23 cellular contexts compared by ENCODE assay signal in the genomic region with DNA sequence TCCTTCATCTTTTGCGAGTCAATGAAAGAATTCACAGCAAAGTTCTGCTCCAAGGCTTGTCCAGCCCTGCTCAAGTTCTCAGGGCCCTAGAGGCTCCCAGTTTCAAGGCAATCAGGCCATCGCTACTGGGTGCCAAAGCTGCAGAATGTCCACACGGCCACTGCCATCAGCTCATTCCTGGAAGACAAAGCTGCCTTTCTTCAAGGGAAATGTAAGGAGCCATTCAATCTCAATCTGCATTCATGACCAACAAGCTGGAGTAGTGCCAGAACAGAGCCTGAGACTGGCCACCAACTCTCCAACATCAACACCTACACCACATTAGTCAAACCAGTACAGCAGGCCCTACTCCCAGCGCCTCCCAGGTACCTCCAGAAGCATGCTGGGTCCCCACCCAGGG.
DNase-seq lines count a peak whose midpoint lies in the region; ATAC-seq, FAIRE-seq and TF ChIP-seq lines count a peak whose summit lies in the region.
"Had no signal": no experiment of that assay in that cellular context is flagged by ENCODE, and none has a peak within 500 bp of the region (broad histone marks: within the 10 kb centered on the region; RNA-seq: fewer than 3 reads in every experiment).

No MANE protein-coding gene starts in this region.

- no peak for TF ChIP-seq POLR2A in K562 (conservative IDR thresholded peaks at IDR 0.05)
- TF ChIP-seq POLR2A in ovary (IDR thresholded peaks at IDR 0.05) = no peak

- intact Hi-C loops in Right ventricle myocardium superior (cut with DNase I) = no loop called here
- intact Hi-C loops in Right ventricle myocardium inferior (cut with DNase I) = no loop called here
- intact Hi-C loops in K562 (cut with micrococcal nuclease) = loop anchor here (5.0 to 10.0 kb wide), 2 partner anchors 452 to 1249 kb away; partner anchors contain the start of gene TXNL1
- intact Hi-C loops in ovary (cut with DNase I) = no loop called here

- POLR2A ChIA-PET in K562 (lab: Yijun Ruan, JAX) = no interaction called here

- TF ChIP-seq EP300 in K562 (IDR thresholded peaks at IDR 0.05; ENCODE audit: low read length) = no peak
- no peak for TF ChIP-seq EP300 in ovary (IDR thresholded peaks at IDR 0.05)

- in situ Hi-C loops in K562 (cut with MboI) = no loop called here

- H3K4me3 ChIP-seq in K562 (no peak overlapping the region), ovary (no peak overlapping the region)
- H3K4me3 ChIP-seq: BLaER1, esophagus squamous epithelium, left lung, neural progenitor cell, PC-9, suprapubic skin had no signal

- no peak for DNase-seq in Right ventricle myocardium superior
- DNase-seq in Right ventricle myocardium inferior (ENCODE audit: missing footprints) = no peak
- DNase-seq in K562 (ENCODE audit: extremely low read depth in 1 of 4, low spot score in 3 of 4) = peak in 1 of 4 experiments; percentile 39
- peak in 35 of 51 donors; percentile 7 to 83 (median 50) for DNase-seq in hypothalamus (lab: John Stamatoyannopoulos, UW)
- peak in 41 of 49 donors; percentile 16 to 80 (median 53) for DNase-seq in substantia nigra (lab: John Stamatoyannopoulos, UW)
- DNase-seq in ovary = no peak
- DNase-seq: activated CD4-positive, alpha-beta memory T cell treated with anti-CD3 and anti-CD28 coated beads for 36 hours; activated naive CD4-positive, alpha-beta T cell; effector CD8-positive, alpha-beta T cell; esophagus squamous epithelium; IMR-90; left lung; NCI-H1417; PC-9; retina; T-helper 2 cell; WERI-Rb-1 had no signal

- ATAC-seq in Right ventricle myocardium superior (ENCODE audit: poor library complexity) = peak; percentile 32
- no peak for ATAC-seq in Right ventricle myocardium inferior
- peak; percentile 48 for ATAC-seq in K562
- no peak for ATAC-seq in HG03175 (IDR thresholded peaks at IDR 0.05; ENCODE audit: unreplicated experiment)
- ATAC-seq in GM18498 (IDR thresholded peaks at IDR 0.05; ENCODE audit: unreplicated experiment) = no peak
- ATAC-seq: left lung had no signal

- TF ChIP-seq RAD21 in K562 (CRISPR knock-in tag; conservative IDR thresholded peaks at IDR 0.05 in 1 of 2, IDR thresholded peaks at IDR 0.05 in 1 of 2) = no peak

- H3K36me3 ChIP-seq in K562 (ENCODE audit: control insufficient read depth, insufficient read depth, low read length) (no peaks in the 10 kb centered on the region), ovary (no peaks in the 10 kb centered on the region)
- H3K36me3 ChIP-seq: left lung, suprapubic skin, WERI-Rb-1 had no signal

- no peak overlapping the region for H3K27ac ChIP-seq in K562 (ENCODE audit: extremely low read depth, low read depth, low read length)
- H3K27ac ChIP-seq in substantia nigra (ENCODE audit: low read depth, low read length, poor library complexity, severe bottlenecking) = peak overlapping the region; percentile 58
- no peak overlapping the region for H3K27ac ChIP-seq in ovary
- H3K27ac ChIP-seq: BLaER1, PC-9, suprapubic skin, WERI-Rb-1 had no signal

- H2AFZ ChIP-seq in K562 (ENCODE audit: low read depth, low read length) = no peak overlapping the region
- H2AFZ ChIP-seq: neural progenitor cell, PC-9 had no signal

- H3K79me2 ChIP-seq in K562 (ENCODE audit: control insufficient read depth, insufficient read depth, low read length) = 0 out of 3 replicates have a peak, but pooled peaks cover 4% of the 10 kb centered on the region

- FAIRE-seq in K562 (lab: Jason Lieb, UNC) = peak; percentile 23
- FAIRE-seq: A204.1 had no signal

- CTCF ChIA-PET in K562 (lab: Yijun Ruan, JAX; ENCODE audit: low intra/inter-chr PET ratio) = no interaction called here

- 49% methylated on average over 4 of the region's 4 CpGs for WGBS in K562 (ENCODE audit: insufficient coverage, low coverage, missing lambda C conversion rate)
- 94 to 98% (median 95%) methylated on average over 4 of the region's 4 CpGs for WGBS in ovary, 3 donors

- H3K4me2 ChIP-seq in K562 (ENCODE audit: insufficient read depth, low read length) = no peak overlapping the region
- H3K4me2 ChIP-seq: BLaER1, neural progenitor cell, PC-9 had no signal

- H3K27me3 ChIP-seq in K562 (ENCODE audit: control insufficient read depth in 2 of 2, insufficient read depth in 2 of 2, low read length in 2 of 2) (no peaks in the 10 kb centered on the region), ovary (no peaks in the 10 kb centered on the region)
- H3K27me3 ChIP-seq: BLaER1, esophagus squamous epithelium, left lung, neural progenitor cell, suprapubic skin had no signal

- peak overlapping the region in 1 of 2 experiments; percentile 0; a peak in 1 of 4 replicates for H3K9ac ChIP-seq in K562 (ENCODE audit: insufficient read depth in 1 of 2, low read depth in 2 of 2, low read length in 2 of 2)
- H3K9ac ChIP-seq: BLaER1, neural progenitor cell had no signal

- H4K20me1 ChIP-seq in K562 (replicated peaks; ENCODE audit: control insufficient read depth, insufficient read depth, low read length) = no peaks in the 10 kb centered on the region

- BruUV-seq in K562 (replicated peaks; lab: Mats Ljungman, UMichigan) = no TSS peak

- H3K4me1 ChIP-seq in K562 (replicated peaks in 1 of 2; ENCODE audit: control insufficient read depth in 2 of 2, insufficient read depth in 2 of 2, low read length in 2 of 2) (peaks cover 8 to 26% of the 10 kb centered on the region in 2 experiments), ovary (ENCODE audit: insufficient read depth) (no peaks in the 10 kb centered on the region)
- H3K4me1 ChIP-seq: BLaER1, neural progenitor cell had no signal

- no peaks in the 10 kb centered on the region for H3K9me1 ChIP-seq in K562 (ENCODE audit: control insufficient read depth, insufficient read depth, low read length)

- TF ChIP-seq CTCF in K562 (IDR thresholded peaks at IDR 0.05 in 2 of 3, conservative IDR thresholded peaks at IDR 0.05 in 1 of 3; ENCODE audit: insufficient read depth in 2 of 3, low read depth in 1 of 3, low read length in 3 of 3) = no peak
- TF ChIP-seq CTCF in ovary (IDR thresholded peaks at IDR 0.05) = no peak

- H3K9me3 ChIP-seq in K562 (replicated peaks; ENCODE audit: control insufficient read depth, insufficient read depth, low read depth, low read length) (no peaks in the 10 kb centered on the region; the same call in 1 of the 2 replicates), ovary (no peaks in the 10 kb centered on the region)
- H3K9me3 ChIP-seq: esophagus squamous epithelium, left lung, suprapubic skin had no signal

TF ChIP-seq in K562, 482 proteins besides CTCF, POLR2A, EP300 and RAD21 (continues in another document):
- TF ChIP-seq GABPA (tag; conservative IDR thresholded peaks at IDR 0.05; ENCODE audit: low read depth) (no peak), MCM2 (IDR thresholded peaks at IDR 0.05; ENCODE audit: low read depth) (no peak), MLX (CRISPR knock-in tag; conservative IDR thresholded peaks at IDR 0.05) (no peak), DDX20 (tag; IDR thresholded peaks at IDR 0.05; ENCODE audit: low read depth) (no peak), ZFP30 (CRISPR knock-in tag; IDR thresholded peaks at IDR 0.05; ENCODE audit: borderline replicate concordance) (no peak), MCM5 (IDR thresholded peaks at IDR 0.05; ENCODE audit: low read depth) (no peak), ZNF695 (CRISPR knock-in tag; IDR thresholded peaks at IDR 0.05) (no peak), ZFX (CRISPR knock-in tag; IDR thresholded peaks at IDR 0.05) (no peak), ZNF239 (CRISPR knock-in tag; IDR thresholded peaks at IDR 0.05) (no peak), RBM14 (IDR thresholded peaks at IDR 0.05; ENCODE audit: borderline replicate concordance, insufficient read depth, low read depth, low read length) (no peak), ESRRB (CRISPR knock-in tag; IDR thresholded peaks at IDR 0.05; ENCODE audit: borderline replicate concordance) (no peak), FOXO4 (CRISPR knock-in tag; IDR thresholded peaks at IDR 0.05) (no peak), MCM7 (IDR thresholded peaks at IDR 0.05) (no peak), MAFF (IDR thresholded peaks at IDR 0.05; ENCODE audit: low read length) (no peak), NR0B1 (IDR thresholded peaks at IDR 0.05; ENCODE audit: partially characterized antibody) (no peak), EHMT2 (IDR thresholded peaks at IDR 0.05) (no peak)
- TF ChIP-seq, protein P1, sequence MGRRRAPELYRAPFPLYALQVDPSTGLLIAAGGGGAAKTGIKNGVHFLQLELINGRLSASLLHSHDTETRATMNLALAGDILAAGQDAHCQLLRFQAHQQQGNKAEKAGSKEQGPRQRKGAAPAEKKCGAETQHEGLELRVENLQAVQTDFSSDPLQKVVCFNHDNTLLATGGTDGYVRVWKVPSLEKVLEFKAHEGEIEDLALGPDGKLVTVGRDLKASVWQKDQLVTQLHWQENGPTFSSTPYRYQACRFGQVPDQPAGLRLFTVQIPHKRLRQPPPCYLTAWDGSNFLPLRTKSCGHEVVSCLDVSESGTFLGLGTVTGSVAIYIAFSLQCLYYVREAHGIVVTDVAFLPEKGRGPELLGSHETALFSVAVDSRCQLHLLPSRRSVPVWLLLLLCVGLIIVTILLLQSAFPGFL (CRISPR knock-in tag; IDR thresholded peaks at IDR 0.05) = no peak

Comparison
In these comparisons a context has a peak if more than half of its experiments do, and no peak if none do; other contexts are left out.
1. ATAC-seq: peak in Right ventricle myocardium superior (single experiment) and K562 (single experiment); none in Right ventricle myocardium inferior (single experiment), HG03175 (single experiment) and GM18498 (single experiment).
2. DNase-seq: peak in hypothalamus (35 of 51) and substantia nigra (41 of 49); none in Right ventricle myocardium superior (single experiment), Right ventricle myocardium inferior (single experiment) and ovary (0 of 5).